ENCODE assay signal across 16 cellular contexts in the genomic region with DNA sequence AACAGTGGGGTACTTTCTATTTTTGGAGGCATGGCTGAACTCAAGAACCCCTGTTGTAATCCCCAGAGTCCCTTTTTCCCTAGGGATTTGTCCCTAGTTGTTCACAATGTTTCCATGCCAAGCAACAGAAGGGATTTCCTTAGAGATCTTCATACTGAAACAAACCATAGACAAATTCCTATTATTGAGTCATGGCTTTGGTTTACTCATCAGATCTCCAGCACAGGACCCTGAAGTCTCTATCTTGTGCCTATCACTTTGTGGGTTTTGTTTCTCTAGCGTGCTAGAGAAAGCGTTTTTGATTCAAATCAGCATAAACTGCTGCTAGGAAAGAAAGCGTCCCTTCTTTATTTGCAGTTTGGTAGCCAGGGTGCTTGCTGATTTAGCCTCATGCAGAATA.
DNase-seq lines count a peak whose midpoint lies in the region; TF ChIP-seq lines count a peak whose summit lies in the region.
"Had no signal": no experiment of that assay in that cellular context is flagged by ENCODE, and none has a peak within 500 bp of the region (broad histone marks: within the 10 kb centered on the region; RNA-seq: fewer than 3 reads in every experiment).

No MANE protein-coding gene starts in this region.

- H3K27me3 ChIP-seq in endodermal cell (ENCODE audit: control insufficient read depth, insufficient read depth, low read length, poor library complexity, severe bottlenecking) (no peaks in the 10 kb centered on the region), osteoblast (ENCODE audit: insufficient read depth, low read length) (peaks cover 3% of the 10 kb centered on the region), MM.1S (replicated peaks; ENCODE audit: insufficient read depth, low read length) (no peaks in the 10 kb centered on the region)

- no peaks in the 10 kb centered on the region for H3F3A ChIP-seq in MM.1S (ENCODE audit: insufficient read depth, low read length)

- H3K27ac ChIP-seq in endodermal cell (ENCODE audit: low read depth, low read length) (no peak overlapping the region), osteoblast (ENCODE audit: low read depth, low read length) (peak overlapping the region; percentile 91), MM.1S (ENCODE audit: low read length) (no peak overlapping the region)

- H3K4me1 Mint-ChIP-seq in endodermal cell = peaks cover 5% of the 10 kb centered on the region
- H3K4me1 Mint-ChIP-seq: activated CD8-positive, alpha-beta memory T cell treated with anti-CD3 and anti-CD28 coated beads, Interleukin-2, amount 10 ng/mL, durations not matched to agents 7 days and 5 days; CD4-positive, alpha-beta memory T cell had no signal

- no peaks in the 10 kb centered on the region for H3K9me2 ChIP-seq in MM.1S (replicated peaks; ENCODE audit: insufficient read depth, low read length)

- WGBS in endodermal cell (ENCODE audit: insufficient coverage in 1 of 2, insufficient read length in 1 of 2), 2 experiments = 89 to 94% methylated on average over 3 of the region's 3 CpGs

- H3K9ac ChIP-seq in endodermal cell (ENCODE audit: extremely low read depth, low read length, poor library complexity, severe bottlenecking) (no peak overlapping the region), MM.1S (ENCODE audit: low read length) (no peak overlapping the region)

- TF ChIP-seq CTCF in endodermal cell (conservative IDR thresholded peaks at IDR 0.05) (no peak), osteoblast (IDR thresholded peaks at IDR 0.05; ENCODE audit: extremely low read depth, low read depth, low read length) (no peak), MM.1S (IDR thresholded peaks at IDR 0.05; ENCODE audit: low read length) (no peak)

- H2AFZ ChIP-seq in osteoblast (ENCODE audit: low read length) (no peak overlapping the region), MM.1S (ENCODE audit: low read length) (no peak overlapping the region)

- peak overlapping the region; percentile 54 for H3K4me2 ChIP-seq in osteoblast (ENCODE audit: insufficient read depth, low read length)
- no peak overlapping the region for H3K4me2 ChIP-seq in MM.1S (ENCODE audit: low read depth, low read length)

- H3K36me3 ChIP-seq in endodermal cell (ENCODE audit: control insufficient read depth, insufficient read depth, low read length) (no peaks in the 10 kb centered on the region), osteoblast (ENCODE audit: insufficient read depth, low read length) (no peaks in the 10 kb centered on the region), MM.1S (replicated peaks; ENCODE audit: insufficient read depth, low read length) (no peaks in the 10 kb centered on the region)

- H3K9me3 ChIP-seq in endodermal cell (ENCODE audit: control insufficient read depth, low read length) = peaks cover 18% of the 10 kb centered on the region
- H3K9me3 ChIP-seq in osteoblast (ENCODE audit: low read depth, low read length) = peaks cover 10% of the 10 kb centered on the region
- no peaks in the 10 kb centered on the region for H3K9me3 ChIP-seq in MM.1S (replicated peaks; ENCODE audit: insufficient read depth, low read length)

- H3K4me1 ChIP-seq in endodermal cell (ENCODE audit: control insufficient read depth, insufficient read depth, low read length) (no peaks in the 10 kb centered on the region), osteoblast (ENCODE audit: insufficient read depth, low read length) (peaks cover 37% of the 10 kb centered on the region), MM.1S (ENCODE audit: low read length) (no peaks in the 10 kb centered on the region)

- H3K4me3 ChIP-seq in endodermal cell (ENCODE audit: low read length) (no peak overlapping the region), osteoblast (ENCODE audit: insufficient read depth, low read length) (no peak overlapping the region), MM.1S (ENCODE audit: low read length) (no peak overlapping the region)

- no peaks in the 10 kb centered on the region for H3K79me2 ChIP-seq in osteoblast (ENCODE audit: insufficient read depth, low read length)
- H3K79me2 ChIP-seq in MM.1S (ENCODE audit: low read length) = no peaks in the 10 kb centered on the region

- peaks cover 3% of the 10 kb centered on the region for H3K27me3 Mint-ChIP-seq in endodermal cell (ENCODE audit: insufficient read depth)
- H3K27me3 Mint-ChIP-seq: activated CD8-positive, alpha-beta memory T cell treated with anti-CD3 and anti-CD28 coated beads, Interleukin-2, amount 10 ng/mL, durations not matched to agents 7 days and 5 days had no signal

- DNase-seq in AG20443 (ENCODE audit: low spot score) = peak; percentile 63
- DNase-seq in M059J (ENCODE audit: low read depth) = peak; percentile 89
- DNase-seq in endodermal cell = peak; percentile 2
- no peak for DNase-seq in osteoblast (ENCODE audit: insufficient read length, low spot score, missing footprints)
- DNase-seq in HT-29 (ENCODE audit: low spot score) = no peak
- no peak for DNase-seq in stimulated activated naive CD4-positive, alpha-beta T cell treated with Interleukin-2 at 50 U/mL for 16 hours (lab: John Stamatoyannopoulos, UW)
- no peak for DNase-seq in MM.1S
- no peak for DNase-seq in NCI-H2081 treated with DMSO at 0.1 percent for 48 hours (lab: John Stamatoyannopoulos, UW)
- DNase-seq: activated CD8-positive, alpha-beta memory T cell treated with anti-CD3 and anti-CD28 coated beads, Interleukin-2, amount 10 ng/mL, durations not matched to agents 7 days and 5 days; CD4-positive, alpha-beta memory T cell; GOT3; NCI-H1694; NCI-H748 treated with DMSO at 0.1 percent for 48 hours; SHP77; stimulated activated CD8-positive, alpha-beta memory T cell treated with anti-CD3 and anti-CD28 coated beads, Interleukin-4, amount 100 ng/mL, for 48 hours had no signal

- no peak overlapping the region for H3K27ac Mint-ChIP-seq in endodermal cell
- H3K27ac Mint-ChIP-seq: activated CD8-positive, alpha-beta memory T cell treated with anti-CD3 and anti-CD28 coated beads, Interleukin-2, amount 10 ng/mL, durations not matched to agents 7 days and 5 days; CD4-positive, alpha-beta memory T cell; natural killer cell treated with Interleukin-12 subunit alpha and Interleukin-12 subunit beta and Interleukin-15 and Interleukin-18, amount 100 ng/mL, for 72 hours had no signal

- H3K4me3 Mint-ChIP-seq in endodermal cell = no peak overlapping the region
- H3K4me3 Mint-ChIP-seq: activated CD8-positive, alpha-beta memory T cell treated with anti-CD3 and anti-CD28 coated beads, Interleukin-2, amount 10 ng/mL, durations not matched to agents 7 days and 5 days; CD4-positive, alpha-beta memory T cell; natural killer cell treated with Interleukin-12 subunit alpha and Interleukin-12 subunit beta and Interleukin-15 and Interleukin-18, amount 100 ng/mL, for 72 hours had no signal

- H3K36me3 Mint-ChIP-seq in endodermal cell (ENCODE audit: low read depth) = no peaks in the 10 kb centered on the region
- H3K36me3 Mint-ChIP-seq: activated CD8-positive, alpha-beta memory T cell treated with anti-CD3 and anti-CD28 coated beads, Interleukin-2, amount 10 ng/mL, durations not matched to agents 7 days and 5 days; CD4-positive, alpha-beta memory T cell; natural killer cell treated with Interleukin-12 subunit alpha and Interleukin-12 subunit beta and Interleukin-15 and Interleukin-18, amount 100 ng/mL, for 72 hours had no signal

- H4K20me1 ChIP-seq in osteoblast (ENCODE audit: insufficient read depth, low read length) (no peaks in the 10 kb centered on the region), MM.1S (ENCODE audit: insufficient read depth, low read length) (no peaks in the 10 kb centered on the region)

- peaks cover 9% of the 10 kb centered on the region for H3K9me3 Mint-ChIP-seq in endodermal cell
- H3K9me3 Mint-ChIP-seq: natural killer cell treated with Interleukin-12 subunit alpha and Interleukin-12 subunit beta and Interleukin-15 and Interleukin-18, amount 100 ng/mL, for 72 hours had no signal

Comparison
In these comparisons a context has a peak if more than half of its experiments do, and no peak if none do; other contexts are left out.
1. DNase-seq: peak in AG20443 (single experiment), M059J (single experiment) and endodermal cell (single experiment); none in osteoblast (single experiment), HT-29 (single experiment), stimulated activated naive CD4-positive, alpha-beta T cell treated with Interleukin-2 at 50 U/mL for 16 hours (single experiment), MM.1S (single experiment) and NCI-H2081 treated with DMSO at 0.1 percent for 48 hours (single experiment).